9 cellular contexts compared by ENCODE assay signal in the genomic region with DNA sequence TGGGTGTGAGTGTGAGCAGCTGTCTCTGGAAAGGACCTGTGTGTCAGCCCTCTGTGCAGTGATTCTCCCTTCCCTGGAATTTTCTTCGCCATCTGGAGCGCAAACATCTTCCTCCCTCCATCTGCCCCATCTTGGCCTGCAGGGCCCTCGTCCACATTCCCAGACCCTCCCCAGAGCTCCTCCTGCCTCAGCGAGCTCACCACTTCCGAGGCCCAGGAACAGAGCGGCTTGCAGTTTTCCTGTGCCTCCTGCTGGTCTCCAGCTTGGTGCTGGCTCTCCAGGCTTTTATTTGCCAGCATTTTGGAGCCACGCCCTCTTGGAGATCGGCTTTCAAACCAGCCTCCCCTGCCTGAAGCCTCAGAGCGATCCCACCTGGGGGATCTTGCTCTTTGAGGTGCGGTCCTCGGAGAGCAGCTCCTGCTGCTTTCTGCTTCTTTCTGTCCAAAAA. TPM values are rescaled to one million over a fixed set of nuclear protein-coding genes. Genes with fewer than 3 reads are reported as not detected.
DNase-seq lines count a peak whose midpoint lies in the region; ATAC-seq and TF ChIP-seq lines count a peak whose summit lies in the region.
"Had no signal": no experiment of that assay in that cellular context is flagged by ENCODE, and none has a peak within 500 bp of the region (broad histone marks: within the 10 kb centered on the region; RNA-seq: fewer than 3 reads in every experiment).

A gene with protein sequence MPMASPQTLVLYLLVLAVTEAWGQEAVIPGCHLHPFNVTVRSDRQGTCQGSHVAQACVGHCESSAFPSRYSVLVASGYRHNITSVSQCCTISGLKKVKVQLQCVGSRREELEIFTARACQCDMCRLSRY (minus strand): TSS at position 260 of the 448 bp plus-strand sequence. CDS start 433 bp downstream, outside the sequence.

- TF ChIP-seq CTCF in GM23338 (conservative IDR thresholded peaks at IDR 0.05; ENCODE audit: low read depth in 2 of 2): 0 out of 4 replicates have a peak, but pooled peaks of 1 of the 2 experiments have one; percentile 9
- no peak for TF ChIP-seq CTCF in osteoblast (IDR thresholded peaks at IDR 0.05; ENCODE audit: extremely low read depth, low read depth, low read length)

- no peaks in the 10 kb centered on the region for H3K79me2 ChIP-seq in GM23338 (replicated peaks; ENCODE audit: insufficient read depth)
- H3K79me2 ChIP-seq in osteoblast (ENCODE audit: insufficient read depth, low read length): no peaks in the 10 kb centered on the region

- peaks cover 12% of the 10 kb centered on the region for H3K27me3 Mint-ChIP-seq in GM23338 (ENCODE audit: insufficient read depth, low read depth, poor library complexity)
- H3K27me3 Mint-ChIP-seq in immature natural killer cell (ENCODE audit: low read depth in 3 of 3): no peaks in the 10 kb centered on the region

- no peak within 1 kb of the TSS for H3K27ac ChIP-seq in GM23338 (ENCODE audit: low read depth)
- H3K27ac ChIP-seq in osteoblast (ENCODE audit: low read depth, low read length): no peak within 1 kb of the TSS
- H3K27ac ChIP-seq: heart right ventricle had no signal

- H4K20me1 ChIP-seq in GM23338 (replicated peaks; ENCODE audit: insufficient read depth): no peaks in the 10 kb centered on the region
- no peaks in the 10 kb centered on the region for H4K20me1 ChIP-seq in osteoblast (ENCODE audit: insufficient read depth, low read length)

- H3K4me1 ChIP-seq in GM23338 (ENCODE audit: insufficient read depth) (peaks cover 7% of the 10 kb centered on the region; the same call in 1 of the 2 replicates), osteoblast (ENCODE audit: insufficient read depth, low read length) (no peaks in the 10 kb centered on the region)
- H3K4me1 ChIP-seq: heart right ventricle had no signal

- H3K4me2 ChIP-seq in GM23338: peak within 1 kb of the TSS; percentile 54
- H3K4me2 ChIP-seq in osteoblast (ENCODE audit: insufficient read depth, low read length): no peak within 1 kb of the TSS

- no peak within 1 kb of the TSS; the same call in 1 of the 2 replicates for H3K4me3 ChIP-seq in GM23338
- H3K4me3 ChIP-seq in osteoblast (ENCODE audit: insufficient read depth, low read length): no peak within 1 kb of the TSS
- H3K4me3 ChIP-seq: heart right ventricle had no signal

- H3K27ac Mint-ChIP-seq in GM23338 (no peak within 1 kb of the TSS), immature natural killer cell (peak within 1 kb of the TSS in 1 of 6 donors; percentile 50)

- H3K27me3 ChIP-seq in GM23338 (ENCODE audit: insufficient read depth) (no peaks in the 10 kb centered on the region), osteoblast (ENCODE audit: insufficient read depth, low read length) (no peaks in the 10 kb centered on the region)
- H3K27me3 ChIP-seq: heart right ventricle had no signal

- no peak within 1 kb of the TSS; the same call in 1 of the 2 replicates for H2AFZ ChIP-seq in GM23338
- no peak within 1 kb of the TSS for H2AFZ ChIP-seq in osteoblast (ENCODE audit: low read length)

- H3K36me3 ChIP-seq in GM23338 (ENCODE audit: insufficient read depth) (no peaks in the 10 kb centered on the region), osteoblast (ENCODE audit: insufficient read depth, low read length) (peaks cover 32% of the 10 kb centered on the region)

- H3K36me3 Mint-ChIP-seq in GM23338 (ENCODE audit: low read depth): no peaks in the 10 kb centered on the region
- peaks cover 12 to 25% (median 16%) of the 10 kb centered on the region in 3 donors for H3K36me3 Mint-ChIP-seq in immature natural killer cell

- H3K4me3 Mint-ChIP-seq in GM23338: peak within 1 kb of the TSS; percentile 45
- H3K4me3 Mint-ChIP-seq in immature natural killer cell: no peak within 1 kb of the TSS

- no peaks in the 10 kb centered on the region for H3F3A ChIP-seq in GM23338 (replicated peaks; ENCODE audit: low read depth)

- H3K4me1 Mint-ChIP-seq in GM23338 (peaks cover 29% of the 10 kb centered on the region), immature natural killer cell (no peaks in the 10 kb centered on the region)

- peak; percentile 89 for ATAC-seq in GM23338
- ATAC-seq in GM21526 (IDR thresholded peaks at IDR 0.05; ENCODE audit: low FRiP score, unreplicated experiment): no peak

- no peaks in the 10 kb centered on the region for H3K9me3 Mint-ChIP-seq in GM23338
- no peaks in the 10 kb centered on the region for H3K9me3 Mint-ChIP-seq in immature natural killer cell

- no peaks in the 10 kb centered on the region for H3K9me2 ChIP-seq in GM23338 (ENCODE audit: insufficient read depth)

- H3K9me3 ChIP-seq in osteoblast (ENCODE audit: low read depth, low read length): no peaks in the 10 kb centered on the region
- H3K9me3 ChIP-seq: heart right ventricle had no signal

- peak; percentile 90 for DNase-seq in GM23338 (ENCODE audit: low spot score)
- DNase-seq in NCI-H2171 treated with DMSO at 0.1 percent for 48 hours (lab: John Stamatoyannopoulos, UW): peak; percentile 89
- peak; percentile 70 for DNase-seq in ecto neural progenitor cell (ENCODE audit: low spot score)
- DNase-seq in osteoblast (ENCODE audit: insufficient read length, low spot score, missing footprints): peak; percentile 32
- no peak for DNase-seq in immature natural killer cell
- no peak for DNase-seq in HK-2 (ENCODE audit: unreplicated experiment)
- DNase-seq: heart right ventricle, NCI-H1048 had no signal

TF ChIP-seq in GM23338, 12 proteins besides CTCF, POLR2A, EP300 and RAD21:
- TF ChIP-seq, protein P1, sequence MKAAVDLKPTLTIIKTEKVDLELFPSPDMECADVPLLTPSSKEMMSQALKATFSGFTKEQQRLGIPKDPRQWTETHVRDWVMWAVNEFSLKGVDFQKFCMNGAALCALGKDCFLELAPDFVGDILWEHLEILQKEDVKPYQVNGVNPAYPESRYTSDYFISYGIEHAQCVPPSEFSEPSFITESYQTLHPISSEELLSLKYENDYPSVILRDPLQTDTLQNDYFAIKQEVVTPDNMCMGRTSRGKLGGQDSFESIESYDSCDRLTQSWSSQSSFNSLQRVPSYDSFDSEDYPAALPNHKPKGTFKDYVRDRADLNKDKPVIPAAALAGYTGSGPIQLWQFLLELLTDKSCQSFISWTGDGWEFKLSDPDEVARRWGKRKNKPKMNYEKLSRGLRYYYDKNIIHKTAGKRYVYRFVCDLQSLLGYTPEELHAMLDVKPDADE (IDR thresholded peaks at IDR 0.05): no peak
- TF ChIP-seq STAT1 (IDR thresholded peaks at IDR 0.05; ENCODE audit: unreplicated experiment) (no peak), JUNB (IDR thresholded peaks at IDR 0.05; ENCODE audit: unreplicated experiment) (no peak), EZH2phosphoT487 (IDR thresholded peaks at IDR 0.05; ENCODE audit: unreplicated experiment) (no peak), CREB1 (CRISPR knock-in tag; IDR thresholded peaks at IDR 0.05; ENCODE audit: low read depth) (no peak), ZNF114 (CRISPR knock-in tag; IDR thresholded peaks at IDR 0.05) (no peak), ZNF331 (CRISPR knock-in tag; IDR thresholded peaks at IDR 0.05; ENCODE audit: low read depth) (no peak), POLR2AphosphoS5 (IDR thresholded peaks at IDR 0.05; ENCODE audit: low read depth) (no peak)

RNA-seq across cellular contexts. Expression of the gene that starts here (rescaled TPM):
- total RNA-seq in GM23338 (2014; rRNA removed; shearing (Covaris generic)): 0.83 TPM in 1 of 2 replicates, not detected in the other
- polyA plus RNA-seq in GM23338 (2016; fragmentation: Nextera tagmentation; extraction: Ambion mirVana) (1.8 and 3.6 TPM in 2 replicates), immature natural killer cell (not detected)
- total RNA-seq in osteoblast: not detected in 2 replicates
- total RNA-seq: heart right ventricle had no signal
- polyA plus RNA-seq: heart right ventricle had no signal

Comparison
In these comparisons a context has a peak if more than half of its experiments do, and no peak if none do; other contexts are left out.
1. Peak in DNase-seq in osteoblast; RNA of the gene not detected or under 1 TPM.
2. DNase-seq: peak in GM23338 (single experiment), NCI-H2171 treated with DMSO at 0.1 percent for 48 hours (single experiment) and ecto neural progenitor cell (single experiment); none in immature natural killer cell (0 of 3) and HK-2 (single experiment).